In the genomic region with DNA sequence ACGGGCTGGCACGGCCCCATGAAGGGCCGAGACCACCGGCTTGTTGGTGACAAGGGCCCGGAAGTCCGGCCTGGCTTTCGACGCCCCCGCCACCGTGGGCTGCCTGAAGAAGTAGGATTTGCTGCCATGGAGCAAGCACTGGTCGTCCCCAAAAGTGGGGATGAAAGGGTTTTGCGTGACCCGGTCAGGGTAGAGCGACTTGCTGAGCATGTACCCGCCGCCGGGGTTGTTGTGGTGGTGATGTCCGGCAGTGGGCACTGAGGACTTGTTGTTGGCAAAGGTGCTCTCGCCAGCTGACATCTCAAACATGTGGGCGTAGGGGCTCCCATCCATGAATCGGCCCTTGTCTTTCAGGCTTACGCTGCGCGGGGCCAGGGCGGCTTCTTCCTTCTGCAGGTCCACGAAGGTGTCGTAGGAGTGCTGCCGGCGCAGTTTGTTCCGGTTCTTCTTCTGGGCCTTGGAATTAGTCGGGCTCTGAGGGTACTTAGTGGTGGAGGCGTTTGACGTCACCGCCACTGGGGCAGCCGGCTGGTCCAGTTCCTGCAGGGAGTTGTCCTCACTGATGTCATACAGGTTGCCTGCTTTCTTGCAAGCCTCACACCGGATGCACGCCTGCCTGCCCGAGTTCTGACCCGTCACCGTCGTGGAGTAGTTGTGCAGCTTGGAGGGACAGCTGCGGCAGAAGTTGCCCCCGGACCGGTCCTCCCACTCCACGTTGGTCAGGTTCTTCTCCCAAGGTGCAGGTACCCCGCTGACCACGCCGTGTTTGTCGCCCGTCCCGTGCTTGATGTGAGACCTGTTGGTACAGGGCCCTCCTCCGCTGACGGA, we compare ENCODE assay signal across 15 cellular contexts.
DNase-seq lines count a peak whose midpoint lies in the region; ATAC-seq and TF ChIP-seq lines count a peak whose summit lies in the region.
"Had no signal": no experiment of that assay in that cellular context is flagged by ENCODE, and none has a peak within 500 bp of the region (broad histone marks: within the 10 kb centered on the region; RNA-seq: fewer than 3 reads in every experiment).

No MANE protein-coding gene starts in this region.

- ATAC-seq in right cardiac atrium: no peak
- ATAC-seq in left cardiac atrium: no peak
- no peak for ATAC-seq in left lung
- ATAC-seq in GM18502 (IDR thresholded peaks at IDR 0.05; ENCODE audit: poor library complexity, unreplicated experiment): no peak
- ATAC-seq: A549 had no signal

- TF ChIP-seq CTCF in left lung (IDR thresholded peaks at IDR 0.05): no peak

- no peak overlapping the region for H3K4me3 ChIP-seq in right cardiac atrium (ENCODE audit: low read length)
- no peak overlapping the region for H3K4me3 ChIP-seq in left lung
- H3K4me3 ChIP-seq: A549 had no signal

- H3K4me1 ChIP-seq in right cardiac atrium (ENCODE audit: control insufficient read depth, insufficient read depth, low read length): no peaks in the 10 kb centered on the region
- no peaks in the 10 kb centered on the region for H3K4me1 ChIP-seq in left lung
- H3K4me1 ChIP-seq: BE2C had no signal

- H3K9me3 ChIP-seq in right cardiac atrium (ENCODE audit: control insufficient read depth, low read length) (no peaks in the 10 kb centered on the region), left lung (peaks cover 0 to 5% of the 10 kb centered on the region in 2 donors)
- H3K9me3 ChIP-seq: A549, BE2C had no signal

- H3K27me3 ChIP-seq in right cardiac atrium (ENCODE audit: control insufficient read depth, insufficient read depth) (no peaks in the 10 kb centered on the region), left lung (no peaks in the 10 kb centered on the region)

- DNase-seq in right cardiac atrium (peak in 2 of 3 donors; percentile 36 to 39), left cardiac atrium (no peak), left lung (peak; percentile 34 to 76), posterior vena cava (ENCODE audit: low spot score) (peak; percentile 80), DMS79 (lab: John Stamatoyannopoulos, UW) (no peak), HuH-7 (ENCODE audit: low spot score) (no peak)
- DNase-seq: BE2C; CD4-positive, alpha-beta memory T cell; DMS79 treated with DMSO at 0.1 percent for 48 hours; EL; GOT3; H9 had no signal

- no peaks in the 10 kb centered on the region for H3K36me3 ChIP-seq in left lung
- H3K36me3 ChIP-seq: BE2C had no signal

- no peak overlapping the region for H3K27ac ChIP-seq in right cardiac atrium (ENCODE audit: low read length)
- H3K27ac ChIP-seq in left lung: no peak overlapping the region
- H3K27ac ChIP-seq: A549, C4-2B had no signal

- WGBS in right cardiac atrium: 95% methylated on average over 53 of the region's 53 CpGs

- intact Hi-C loops in right cardiac atrium (cut with DNase I) (no loop called here), left cardiac atrium (cut with DNase I) (no loop called here), left lung (cut with DNase I) (loop anchor here in 1 of 2 donors (5.0 kb wide), 1 partner anchor 49 kb away; no protein-coding TSS in a partner anchor), posterior vena cava (cut with DNase I) (no loop called here)

Comparison
In these comparisons a context has a peak if more than half of its experiments do, and no peak if none do; other contexts are left out.
1. DNase-seq: peak in right cardiac atrium (2 of 3), left lung (2 of 2) and posterior vena cava (single experiment); none in left cardiac atrium (single experiment), DMS79 (single experiment) and HuH-7 (single experiment).